8 cellular contexts compared by ENCODE assay signal in genomic region chr1:218284917-218285635, GRCh38. TPM values are rescaled to one million over a fixed set of nuclear protein-coding genes. Genes with fewer than 3 reads are reported as not detected.
A peak's percentile ranks its signal among the peaks of the same experiment; 100 is the strongest.
DNase-seq lines count a peak whose midpoint lies in the region; ATAC-seq and TF ChIP-seq lines count a peak whose summit lies in the region.

A gene with protein sequence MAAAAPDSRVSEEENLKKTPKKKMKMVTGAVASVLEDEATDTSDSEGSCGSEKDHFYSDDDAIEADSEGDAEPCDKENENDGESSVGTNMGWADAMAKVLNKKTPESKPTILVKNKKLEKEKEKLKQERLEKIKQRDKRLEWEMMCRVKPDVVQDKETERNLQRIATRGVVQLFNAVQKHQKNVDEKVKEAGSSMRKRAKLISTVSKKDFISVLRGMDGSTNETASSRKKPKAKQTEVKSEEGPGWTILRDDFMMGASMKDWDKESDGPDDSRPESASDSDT (plus strand): TSS chr1:218285293. CDS start chr1:218285317, 24 bp downstream.

- H3K27me3 ChIP-seq in right cardiac atrium (ENCODE audit: control insufficient read depth, insufficient read depth) (no peaks in the 10 kb centered on the region), vagina (no peaks in the 10 kb centered on the region)

- WGBS in right cardiac atrium = under 1% methylated on average over 45 of the region's 45 CpGs

- TF ChIP-seq POLR2A in GM18505 (IDR thresholded peaks at IDR 0.05; ENCODE audit: borderline replicate concordance, extremely low read depth, insufficient read depth, insufficient read length) (peak; percentile 92), vagina (IDR thresholded peaks at IDR 0.05) (no peak)

- H3K4me1 ChIP-seq in right cardiac atrium (ENCODE audit: control insufficient read depth, insufficient read depth, low read length) (peaks cover 2% of the 10 kb centered on the region), vagina (peaks cover 26% of the 10 kb centered on the region)

- H3K27ac ChIP-seq in right cardiac atrium (ENCODE audit: low read length) (peak within 1 kb of the TSS; percentile 61), vagina (peak within 1 kb of the TSS; percentile 73)

- intact Hi-C loops in T-helper 2 cell treated with Interferon-gamma antibody and Interleukin-4, amounts not matched to agents 100 ng/mL and 5 ng/mL, for 36 hours (cut with micrococcal nuclease) = loop anchor here (1.0 to 10.0 kb wide), 4 partner anchors 888 to 1987 kb away; partner anchors contain the start of genes EPRS1, LYPLAL1 and RAB3GAP2
- intact Hi-C loops in right cardiac atrium (cut with DNase I) (no loop called here), vagina (cut with DNase I) (no loop called here)

- no peaks in the 10 kb centered on the region for H3K36me3 ChIP-seq in vagina

- H3K9me3 ChIP-seq in right cardiac atrium (ENCODE audit: control insufficient read depth, low read length) = no peaks in the 10 kb centered on the region
- no peaks in the 10 kb centered on the region for H3K9me3 ChIP-seq in vagina

- peak within 1 kb of the TSS; percentile 71 for H3K4me3 ChIP-seq in right cardiac atrium (ENCODE audit: low read length)
- peak within 1 kb of the TSS; percentile 58 to 74 for H3K4me3 ChIP-seq in vagina

- TF ChIP-seq CTCF in vagina (IDR thresholded peaks at IDR 0.05) = no peak

- DNase-seq in NCI-H187 (lab: John Stamatoyannopoulos, UW) = peak; percentile 31 to 65
- DNase-seq in anterior cingulate cortex (lab: John Stamatoyannopoulos, UW) = peak; percentile 42 to 94 (median 80)
- peak; percentile 89 to 95 (median 93) for DNase-seq in right cardiac atrium
- DNase-seq in putamen (ENCODE audit: low spot score) = peak; percentile 86
- peak in 1 of 2 donors; percentile 89 for DNase-seq in vagina (ENCODE audit: extremely low spot score in 2 of 2)

- ATAC-seq in GM18505 (IDR thresholded peaks at IDR 0.05; ENCODE audit: unreplicated experiment) (peak; percentile 100), HG02943 (IDR thresholded peaks at IDR 0.05; ENCODE audit: low read depth, unreplicated experiment) (peak; percentile 99), right cardiac atrium (peak; percentile 98)

RNA-seq across cellular contexts. Expression of the gene that starts here (rescaled TPM):
- total RNA-seq in T-helper 2 cell treated with Interferon-gamma antibody and Interleukin-4, amounts not matched to agents 100 ng/mL and 5 ng/mL, for 36 hours = 22.1 and 25.3 TPM in 2 replicates
- total RNA-seq in right cardiac atrium (10 to 100 TPM; 17.3 to 24.7 (median 19.9) TPM), vagina (3.7 TPM)
- 3.8 TPM for polyA plus RNA-seq in right cardiac atrium
